Comparison of ENCODE assay signal across 9 cellular contexts in genomic region chr5:373710-374602, GRCh38. TPM values are rescaled to one million over a fixed set of nuclear protein-coding genes. Genes with fewer than 3 reads are reported as not detected.
A peak's percentile ranks its signal among the peaks of the same experiment; 100 is the strongest.
DNase-seq lines count a peak whose midpoint lies in the region; ATAC-seq and TF ChIP-seq lines count a peak whose summit lies in the region.
"Had no signal": no experiment of that assay in that cellular context is flagged by ENCODE, and none has a peak within 500 bp of the region (broad histone marks: within the 10 kb centered on the region; RNA-seq: fewer than 3 reads in every experiment).

No MANE protein-coding gene starts in this region.

- H3F3A ChIP-seq in PC-3 (ENCODE audit: low read length, unreplicated experiment), result no peaks in the 10 kb centered on the region

- H3K36me3 Mint-ChIP-seq in activated naive CD4-positive, alpha-beta T cell treated with anti-CD3 and anti-CD28 coated beads for 36 hours (ENCODE audit: low read depth), result no peaks in the 10 kb centered on the region

- H3K27me3 Mint-ChIP-seq in activated naive CD4-positive, alpha-beta T cell treated with anti-CD3 and anti-CD28 coated beads for 36 hours (ENCODE audit: low read depth), result peaks cover 11% of the 10 kb centered on the region

- no peaks in the 10 kb centered on the region for H3K9me3 ChIP-seq in PC-3 (ENCODE audit: low read length)
- H3K9me3 ChIP-seq: body of pancreas had no signal

- no peaks in the 10 kb centered on the region for H3K9me2 ChIP-seq in PC-3 (replicated peaks; ENCODE audit: low read length)

- no peaks in the 10 kb centered on the region for H3K4me1 ChIP-seq in PC-3 (ENCODE audit: insufficient read depth, low read length)

- POLR2A ChIA-PET in GM10248 (lab: Yijun Ruan, JAX), result no interaction called here
- POLR2A ChIA-PET in PC-3 (lab: Charles Lee; ENCODE audit: unreplicated experiment), result interaction anchor here (0.6 kb wide), 1 partner anchor 11 kb away, joined by 5 read pairs; no protein-coding TSS in a partner anchor

- CTCF ChIA-PET in GM10248 (lab: Yijun Ruan, JAX), result interaction anchor here (0.8 to 1.7 kb wide), 6 partner anchors 15 to 57 kb away, joined by 3 to 7 read pairs (median 4); no protein-coding TSS in a partner anchor
- CTCF ChIA-PET in PC-3 (lab: Charles Lee), result interaction anchor here (0.5 kb wide), 1 partner anchor 10 kb away, joined by 4 read pairs; no protein-coding TSS in a partner anchor
- CTCF ChIA-PET in activated naive CD4-positive, alpha-beta T cell treated with anti-CD3 and anti-CD28 coated beads for 36 hours (lab: Charles Lee), result interaction anchor here (0.6 kb wide), 2 partner anchors 57 to 74 kb away, joined by 3 to 4 read pairs; no protein-coding TSS in a partner anchor

- DNase-seq in GM10248 (ENCODE audit: extremely low spot score) (peak; percentile 87), PC-3 (peak; percentile 37), left ventricle myocardium superior (peak; percentile 70)
- peak; percentile 83 for DNase-seq in activated naive CD4-positive, alpha-beta T cell treated with anti-CD3 and anti-CD28 coated beads for 36 hours
- DNase-seq in stimulated activated CD4-positive, alpha-beta T cell treated with anti-CD3 and anti-CD28 coated beads, Interleukin-12 subunit alpha, Interleukin-12 subunit beta, amount 100 ng/mL, for 48 hours (ENCODE audit: low read depth in 2 of 3, low spot score in 1 of 3), result peak; percentile 53 to 71 (median 68)
- DNase-seq in NK-92 treated with Interleukin-12 subunit alpha and Interleukin-12 subunit beta, amount 100 ng/mL, for 24 hours (lab: John Stamatoyannopoulos, UW), result no peak

- peak overlapping the region; percentile 69 for H3K4me3 Mint-ChIP-seq in activated naive CD4-positive, alpha-beta T cell treated with anti-CD3 and anti-CD28 coated beads for 36 hours

- peak overlapping the region; percentile 42 for H3K4me2 ChIP-seq in PC-3 (ENCODE audit: low read length)

- no peak overlapping the region for H3K4me3 ChIP-seq in PC-3 (ENCODE audit: low read length)
- H3K4me3 ChIP-seq: body of pancreas had no signal

- ATAC-seq in HG02840 (IDR thresholded peaks at IDR 0.05; ENCODE audit: low FRiP score, unreplicated experiment) (peak; percentile 35), PC-3 (peak; percentile 18), left ventricle myocardium superior (peak; percentile 43), GM18870 (IDR thresholded peaks at IDR 0.05; ENCODE audit: unreplicated experiment) (no peak)
- ATAC-seq: body of pancreas had no signal

- H3K9me3 Mint-ChIP-seq in activated naive CD4-positive, alpha-beta T cell treated with anti-CD3 and anti-CD28 coated beads for 36 hours, result no peaks in the 10 kb centered on the region

- no peaks in the 10 kb centered on the region for H3K79me2 ChIP-seq in PC-3 (ENCODE audit: low read length)

- TF ChIP-seq CTCF in GM10248 (IDR thresholded peaks at IDR 0.05; ENCODE audit: control extremely low read depth, extremely low read depth, low read depth, missing control alignments) (no peak), PC-3 (conservative IDR thresholded peaks at IDR 0.05; ENCODE audit: low read depth, low read length) (no peak)

- H3K27me3 ChIP-seq in PC-3 (ENCODE audit: low read length), result no peaks in the 10 kb centered on the region

- no peaks in the 10 kb centered on the region for H4K20me1 ChIP-seq in PC-3 (ENCODE audit: low read length)

- no peak overlapping the region for H3K9ac ChIP-seq in PC-3 (ENCODE audit: low read length)

- H3K27ac Mint-ChIP-seq in activated naive CD4-positive, alpha-beta T cell treated with anti-CD3 and anti-CD28 coated beads for 36 hours, result peak overlapping the region; percentile 80

- peaks cover 48% of the 10 kb centered on the region for H3K4me1 Mint-ChIP-seq in activated naive CD4-positive, alpha-beta T cell treated with anti-CD3 and anti-CD28 coated beads for 36 hours (ENCODE audit: low read depth)

- H3K27ac ChIP-seq in PC-3 (ENCODE audit: low read length), result no peak overlapping the region
- H3K27ac ChIP-seq: body of pancreas had no signal

- no peak overlapping the region for H2AFZ ChIP-seq in PC-3 (ENCODE audit: low read length)

- intact Hi-C loops in PC-3 (cut with micrococcal nuclease) (no loop called here), left ventricle myocardium superior (cut with micrococcal nuclease) (no loop called here)
- intact Hi-C loops in activated naive CD4-positive, alpha-beta T cell treated with anti-CD3 and anti-CD28 coated beads for 36 hours (cut with micrococcal nuclease), result no loop called here

- BruUV-seq in PC-3 (replicated peaks; lab: Mats Ljungman, UMichigan), result no TSS peak

- no peaks in the 10 kb centered on the region for H3K36me3 ChIP-seq in PC-3 (ENCODE audit: low read depth, low read length)

RNA-seq across cellular contexts. Expression of gene AHRR, which starts 52.4 kb away (rescaled TPM):
- total RNA-seq in PC-3 (2014; rRNA removed), result 1.6 and 1.9 TPM in 2 replicates
- total RNA-seq in activated naive CD4-positive, alpha-beta T cell treated with anti-CD3 and anti-CD28 coated beads for 36 hours, result 1 to 10 TPM; 4.1 to 5.5 TPM
- 2.1 TPM for total RNA-seq in left ventricle myocardium superior
